ENCODE assay signal across 1 cellular context in the genomic region with DNA sequence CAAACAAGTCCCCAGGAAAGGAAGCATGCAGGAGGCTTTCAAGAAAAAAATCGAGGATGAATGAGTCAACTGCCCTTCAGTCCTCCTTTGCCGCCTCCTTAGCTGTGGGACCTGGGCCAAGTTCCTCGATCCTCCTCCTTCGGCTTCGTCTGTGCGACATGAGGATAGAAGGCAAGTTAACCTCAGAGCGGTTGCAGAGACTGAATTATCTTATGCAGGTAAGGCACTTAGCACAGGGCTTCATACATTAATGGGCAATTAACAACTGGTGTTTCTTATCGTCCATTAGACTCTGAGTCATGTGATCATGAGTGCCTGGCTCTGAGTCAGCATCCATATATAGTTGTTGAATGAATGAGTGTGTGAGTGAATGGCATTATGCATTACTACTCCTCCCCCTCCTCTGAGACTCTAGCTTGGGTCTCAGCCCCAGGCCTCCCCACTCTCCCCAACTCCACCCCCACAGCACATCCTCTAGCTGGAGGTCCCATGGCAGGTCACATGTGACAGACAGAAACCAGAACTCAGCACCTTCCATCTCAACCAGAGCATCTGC.
TF ChIP-seq lines count a peak whose summit lies in the region.

No MANE protein-coding gene starts in this region.

TF ChIP-seq in K562, 482 proteins besides CTCF, POLR2A, EP300 and RAD21 (continued from another document and continues in another):
- TF ChIP-seq, protein P1, sequence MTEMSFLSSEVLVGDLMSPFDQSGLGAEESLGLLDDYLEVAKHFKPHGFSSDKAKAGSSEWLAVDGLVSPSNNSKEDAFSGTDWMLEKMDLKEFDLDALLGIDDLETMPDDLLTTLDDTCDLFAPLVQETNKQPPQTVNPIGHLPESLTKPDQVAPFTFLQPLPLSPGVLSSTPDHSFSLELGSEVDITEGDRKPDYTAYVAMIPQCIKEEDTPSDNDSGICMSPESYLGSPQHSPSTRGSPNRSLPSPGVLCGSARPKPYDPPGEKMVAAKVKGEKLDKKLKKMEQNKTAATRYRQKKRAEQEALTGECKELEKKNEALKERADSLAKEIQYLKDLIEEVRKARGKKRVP (CRISPR knock-in tag; IDR thresholded peaks at IDR 0.05): no peak
- no peak for TF ChIP-seq GMEB1 (CRISPR knock-in tag; IDR thresholded peaks at IDR 0.05)
- TF ChIP-seq, protein P2, sequence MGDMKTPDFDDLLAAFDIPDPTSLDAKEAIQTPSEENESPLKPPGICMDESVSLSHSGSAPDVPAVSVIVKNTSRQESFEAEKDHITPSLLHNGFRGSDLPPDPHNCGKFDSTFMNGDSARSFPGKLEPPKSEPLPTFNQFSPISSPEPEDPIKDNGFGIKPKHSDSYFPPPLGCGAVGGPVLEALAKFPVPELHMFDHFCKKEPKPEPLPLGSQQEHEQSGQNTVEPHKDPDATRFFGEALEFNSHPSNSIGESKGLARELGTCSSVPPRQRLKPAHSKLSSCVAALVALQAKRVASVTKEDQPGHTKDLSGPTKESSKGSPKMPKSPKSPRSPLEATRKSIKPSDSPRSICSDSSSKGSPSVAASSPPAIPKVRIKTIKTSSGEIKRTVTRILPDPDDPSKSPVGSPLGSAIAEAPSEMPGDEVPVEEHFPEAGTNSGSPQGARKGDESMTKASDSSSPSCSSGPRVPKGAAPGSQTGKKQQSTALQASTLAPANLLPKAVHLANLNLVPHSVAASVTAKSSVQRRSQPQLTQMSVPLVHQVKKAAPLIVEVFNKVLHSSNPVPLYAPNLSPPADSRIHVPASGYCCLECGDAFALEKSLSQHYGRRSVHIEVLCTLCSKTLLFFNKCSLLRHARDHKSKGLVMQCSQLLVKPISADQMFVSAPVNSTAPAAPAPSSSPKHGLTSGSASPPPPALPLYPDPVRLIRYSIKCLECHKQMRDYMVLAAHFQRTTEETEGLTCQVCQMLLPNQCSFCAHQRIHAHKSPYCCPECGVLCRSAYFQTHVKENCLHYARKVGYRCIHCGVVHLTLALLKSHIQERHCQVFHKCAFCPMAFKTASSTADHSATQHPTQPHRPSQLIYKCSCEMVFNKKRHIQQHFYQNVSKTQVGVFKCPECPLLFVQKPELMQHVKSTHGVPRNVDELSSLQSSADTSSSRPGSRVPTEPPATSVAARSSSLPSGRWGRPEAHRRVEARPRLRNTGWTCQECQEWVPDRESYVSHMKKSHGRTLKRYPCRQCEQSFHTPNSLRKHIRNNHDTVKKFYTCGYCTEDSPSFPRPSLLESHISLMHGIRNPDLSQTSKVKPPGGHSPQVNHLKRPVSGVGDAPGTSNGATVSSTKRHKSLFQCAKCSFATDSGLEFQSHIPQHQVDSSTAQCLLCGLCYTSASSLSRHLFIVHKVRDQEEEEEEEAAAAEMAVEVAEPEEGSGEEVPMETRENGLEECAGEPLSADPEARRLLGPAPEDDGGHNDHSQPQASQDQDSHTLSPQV (IDR thresholded peaks at IDR 0.05): no peak
- TF ChIP-seq, protein P3, sequence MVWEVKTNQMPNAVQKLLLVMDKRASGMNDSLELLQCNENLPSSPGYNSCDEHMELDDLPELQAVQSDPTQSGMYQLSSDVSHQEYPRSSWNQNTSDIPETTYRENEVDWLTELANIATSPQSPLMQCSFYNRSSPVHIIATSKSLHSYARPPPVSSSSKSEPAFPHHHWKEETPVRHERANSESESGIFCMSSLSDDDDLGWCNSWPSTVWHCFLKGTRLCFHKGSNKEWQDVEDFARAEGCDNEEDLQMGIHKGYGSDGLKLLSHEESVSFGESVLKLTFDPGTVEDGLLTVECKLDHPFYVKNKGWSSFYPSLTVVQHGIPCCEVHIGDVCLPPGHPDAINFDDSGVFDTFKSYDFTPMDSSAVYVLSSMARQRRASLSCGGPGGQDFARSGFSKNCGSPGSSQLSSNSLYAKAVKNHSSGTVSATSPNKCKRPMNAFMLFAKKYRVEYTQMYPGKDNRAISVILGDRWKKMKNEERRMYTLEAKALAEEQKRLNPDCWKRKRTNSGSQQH (CRISPR knock-in tag; IDR thresholded peaks at IDR 0.05): no peak
- TF ChIP-seq NFE2 (IDR thresholded peaks at IDR 0.05; ENCODE audit: low read depth): peak; percentile 42; the same call in 1 of the 2 replicates
- TF ChIP-seq, protein P4, sequence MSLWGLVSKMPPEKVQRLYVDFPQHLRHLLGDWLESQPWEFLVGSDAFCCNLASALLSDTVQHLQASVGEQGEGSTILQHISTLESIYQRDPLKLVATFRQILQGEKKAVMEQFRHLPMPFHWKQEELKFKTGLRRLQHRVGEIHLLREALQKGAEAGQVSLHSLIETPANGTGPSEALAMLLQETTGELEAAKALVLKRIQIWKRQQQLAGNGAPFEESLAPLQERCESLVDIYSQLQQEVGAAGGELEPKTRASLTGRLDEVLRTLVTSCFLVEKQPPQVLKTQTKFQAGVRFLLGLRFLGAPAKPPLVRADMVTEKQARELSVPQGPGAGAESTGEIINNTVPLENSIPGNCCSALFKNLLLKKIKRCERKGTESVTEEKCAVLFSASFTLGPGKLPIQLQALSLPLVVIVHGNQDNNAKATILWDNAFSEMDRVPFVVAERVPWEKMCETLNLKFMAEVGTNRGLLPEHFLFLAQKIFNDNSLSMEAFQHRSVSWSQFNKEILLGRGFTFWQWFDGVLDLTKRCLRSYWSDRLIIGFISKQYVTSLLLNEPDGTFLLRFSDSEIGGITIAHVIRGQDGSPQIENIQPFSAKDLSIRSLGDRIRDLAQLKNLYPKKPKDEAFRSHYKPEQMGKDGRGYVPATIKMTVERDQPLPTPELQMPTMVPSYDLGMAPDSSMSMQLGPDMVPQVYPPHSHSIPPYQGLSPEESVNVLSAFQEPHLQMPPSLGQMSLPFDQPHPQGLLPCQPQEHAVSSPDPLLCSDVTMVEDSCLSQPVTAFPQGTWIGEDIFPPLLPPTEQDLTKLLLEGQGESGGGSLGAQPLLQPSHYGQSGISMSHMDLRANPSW (CRISPR knock-in tag; IDR thresholded peaks at IDR 0.05): no peak
- no peak for TF ChIP-seq ZNF511 (CRISPR knock-in tag; IDR thresholded peaks at IDR 0.05)
- TF ChIP-seq ZNF311 (CRISPR knock-in tag; IDR thresholded peaks at IDR 0.05): no peak
- no peak for TF ChIP-seq U2AF1 (optimal IDR thresholded peaks at IDR 0.05; ENCODE audit: low read depth, low read length)
- TF ChIP-seq, protein P5, sequence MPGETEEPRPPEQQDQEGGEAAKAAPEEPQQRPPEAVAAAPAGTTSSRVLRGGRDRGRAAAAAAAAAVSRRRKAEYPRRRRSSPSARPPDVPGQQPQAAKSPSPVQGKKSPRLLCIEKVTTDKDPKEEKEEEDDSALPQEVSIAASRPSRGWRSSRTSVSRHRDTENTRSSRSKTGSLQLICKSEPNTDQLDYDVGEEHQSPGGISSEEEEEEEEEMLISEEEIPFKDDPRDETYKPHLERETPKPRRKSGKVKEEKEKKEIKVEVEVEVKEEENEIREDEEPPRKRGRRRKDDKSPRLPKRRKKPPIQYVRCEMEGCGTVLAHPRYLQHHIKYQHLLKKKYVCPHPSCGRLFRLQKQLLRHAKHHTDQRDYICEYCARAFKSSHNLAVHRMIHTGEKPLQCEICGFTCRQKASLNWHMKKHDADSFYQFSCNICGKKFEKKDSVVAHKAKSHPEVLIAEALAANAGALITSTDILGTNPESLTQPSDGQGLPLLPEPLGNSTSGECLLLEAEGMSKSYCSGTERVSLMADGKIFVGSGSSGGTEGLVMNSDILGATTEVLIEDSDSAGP (CRISPR knock-in tag; IDR thresholded peaks at IDR 0.05): no peak
- TF ChIP-seq, protein P6, sequence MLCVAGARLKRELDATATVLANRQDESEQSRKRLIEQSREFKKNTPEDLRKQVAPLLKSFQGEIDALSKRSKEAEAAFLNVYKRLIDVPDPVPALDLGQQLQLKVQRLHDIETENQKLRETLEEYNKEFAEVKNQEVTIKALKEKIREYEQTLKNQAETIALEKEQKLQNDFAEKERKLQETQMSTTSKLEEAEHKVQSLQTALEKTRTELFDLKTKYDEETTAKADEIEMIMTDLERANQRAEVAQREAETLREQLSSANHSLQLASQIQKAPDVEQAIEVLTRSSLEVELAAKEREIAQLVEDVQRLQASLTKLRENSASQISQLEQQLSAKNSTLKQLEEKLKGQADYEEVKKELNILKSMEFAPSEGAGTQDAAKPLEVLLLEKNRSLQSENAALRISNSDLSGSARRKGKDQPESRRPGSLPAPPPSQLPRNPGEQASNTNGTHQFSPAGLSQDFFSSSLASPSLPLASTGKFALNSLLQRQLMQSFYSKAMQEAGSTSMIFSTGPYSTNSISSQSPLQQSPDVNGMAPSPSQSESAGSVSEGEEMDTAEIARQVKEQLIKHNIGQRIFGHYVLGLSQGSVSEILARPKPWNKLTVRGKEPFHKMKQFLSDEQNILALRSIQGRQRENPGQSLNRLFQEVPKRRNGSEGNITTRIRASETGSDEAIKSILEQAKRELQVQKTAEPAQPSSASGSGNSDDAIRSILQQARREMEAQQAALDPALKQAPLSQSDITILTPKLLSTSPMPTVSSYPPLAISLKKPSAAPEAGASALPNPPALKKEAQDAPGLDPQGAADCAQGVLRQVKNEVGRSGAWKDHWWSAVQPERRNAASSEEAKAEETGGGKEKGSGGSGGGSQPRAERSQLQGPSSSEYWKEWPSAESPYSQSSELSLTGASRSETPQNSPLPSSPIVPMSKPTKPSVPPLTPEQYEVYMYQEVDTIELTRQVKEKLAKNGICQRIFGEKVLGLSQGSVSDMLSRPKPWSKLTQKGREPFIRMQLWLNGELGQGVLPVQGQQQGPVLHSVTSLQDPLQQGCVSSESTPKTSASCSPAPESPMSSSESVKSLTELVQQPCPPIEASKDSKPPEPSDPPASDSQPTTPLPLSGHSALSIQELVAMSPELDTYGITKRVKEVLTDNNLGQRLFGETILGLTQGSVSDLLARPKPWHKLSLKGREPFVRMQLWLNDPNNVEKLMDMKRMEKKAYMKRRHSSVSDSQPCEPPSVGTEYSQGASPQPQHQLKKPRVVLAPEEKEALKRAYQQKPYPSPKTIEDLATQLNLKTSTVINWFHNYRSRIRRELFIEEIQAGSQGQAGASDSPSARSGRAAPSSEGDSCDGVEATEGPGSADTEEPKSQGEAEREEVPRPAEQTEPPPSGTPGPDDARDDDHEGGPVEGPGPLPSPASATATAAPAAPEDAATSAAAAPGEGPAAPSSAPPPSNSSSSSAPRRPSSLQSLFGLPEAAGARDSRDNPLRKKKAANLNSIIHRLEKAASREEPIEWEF (CRISPR knock-in tag; IDR thresholded peaks at IDR 0.05): no peak
- no peak for TF ChIP-seq ZKSCAN8 (CRISPR knock-in tag; IDR thresholded peaks at IDR 0.05)
- TF ChIP-seq, protein P7, sequence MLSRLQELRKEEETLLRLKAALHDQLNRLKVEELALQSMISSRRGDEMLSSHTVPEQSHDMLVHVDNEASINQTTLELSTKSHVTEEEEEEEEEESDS (CRISPR knock-in tag; IDR thresholded peaks at IDR 0.05): no peak
- no peak for TF ChIP-seq CREB3L1 (IDR thresholded peaks at IDR 0.05; ENCODE audit: borderline replicate concordance, low read depth)
- TF ChIP-seq ZNF668 (CRISPR knock-in tag; IDR thresholded peaks at IDR 0.05): no peak
- TF ChIP-seq MEF2A (IDR thresholded peaks at IDR 0.05; ENCODE audit: control insufficient read depth, low read depth, low read length): peak; percentile 94
- TF ChIP-seq ZNF449 (CRISPR knock-in tag; IDR thresholded peaks at IDR 0.05): no peak
- TF ChIP-seq, protein P8, sequence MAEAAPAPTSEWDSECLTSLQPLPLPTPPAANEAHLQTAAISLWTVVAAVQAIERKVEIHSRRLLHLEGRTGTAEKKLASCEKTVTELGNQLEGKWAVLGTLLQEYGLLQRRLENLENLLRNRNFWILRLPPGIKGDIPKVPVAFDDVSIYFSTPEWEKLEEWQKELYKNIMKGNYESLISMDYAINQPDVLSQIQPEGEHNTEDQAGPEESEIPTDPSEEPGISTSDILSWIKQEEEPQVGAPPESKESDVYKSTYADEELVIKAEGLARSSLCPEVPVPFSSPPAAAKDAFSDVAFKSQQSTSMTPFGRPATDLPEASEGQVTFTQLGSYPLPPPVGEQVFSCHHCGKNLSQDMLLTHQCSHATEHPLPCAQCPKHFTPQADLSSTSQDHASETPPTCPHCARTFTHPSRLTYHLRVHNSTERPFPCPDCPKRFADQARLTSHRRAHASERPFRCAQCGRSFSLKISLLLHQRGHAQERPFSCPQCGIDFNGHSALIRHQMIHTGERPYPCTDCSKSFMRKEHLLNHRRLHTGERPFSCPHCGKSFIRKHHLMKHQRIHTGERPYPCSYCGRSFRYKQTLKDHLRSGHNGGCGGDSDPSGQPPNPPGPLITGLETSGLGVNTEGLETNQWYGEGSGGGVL (CRISPR knock-in tag; IDR thresholded peaks at IDR 0.05): no peak
- TF ChIP-seq, protein P9, sequence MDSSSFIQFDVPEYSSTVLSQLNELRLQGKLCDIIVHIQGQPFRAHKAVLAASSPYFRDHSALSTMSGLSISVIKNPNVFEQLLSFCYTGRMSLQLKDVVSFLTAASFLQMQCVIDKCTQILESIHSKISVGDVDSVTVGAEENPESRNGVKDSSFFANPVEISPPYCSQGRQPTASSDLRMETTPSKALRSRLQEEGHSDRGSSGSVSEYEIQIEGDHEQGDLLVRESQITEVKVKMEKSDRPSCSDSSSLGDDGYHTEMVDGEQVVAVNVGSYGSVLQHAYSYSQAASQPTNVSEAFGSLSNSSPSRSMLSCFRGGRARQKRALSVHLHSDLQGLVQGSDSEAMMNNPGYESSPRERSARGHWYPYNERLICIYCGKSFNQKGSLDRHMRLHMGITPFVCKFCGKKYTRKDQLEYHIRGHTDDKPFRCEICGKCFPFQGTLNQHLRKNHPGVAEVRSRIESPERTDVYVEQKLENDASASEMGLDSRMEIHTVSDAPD (CRISPR knock-in tag; IDR thresholded peaks at IDR 0.05): no peak
